Comparison of ENCODE assay signal across 34 cellular contexts in genomic region chr22:20055144-20055543, GRCh38.
"Had no signal": no experiment of that assay in that cellular context is flagged by ENCODE, and none has a peak within 500 bp of the region (broad histone marks: within the 10 kb centered on the region; RNA-seq: fewer than 3 reads in every experiment).

No MANE protein-coding gene starts in this region.

- H3K36me3 ChIP-seq: breast epithelium had no signal

- ATAC-seq: activated CD8-positive, alpha-beta T cell treated with anti-CD3 and anti-CD28 coated beads for 36 hours; activated naive CD4-positive, alpha-beta T cell treated with anti-CD3 and anti-CD28 coated beads, Interleukin-2, amount 50 U/mL, for 72 hours; activated T-cell treated with anti-CD3 and anti-CD28 coated beads, Interleukin-2, amount 50 U/mL, for 4 hours; activated T-cell treated with anti-CD3 and anti-CD28 coated beads, Interleukin-2, amount 50 U/mL, for 72 hours; activated T-helper 17 cell treated with anti-CD3 and anti-CD28 coated beads, Interleukin-2, amount 50 U/mL, for 72 hours; T-cell; T-helper 17 cell had no signal

- H3K27me3 ChIP-seq: adrenal gland, body of pancreas, brain microvascular endothelial cell, breast epithelium had no signal

- H3K4me1 ChIP-seq: body of pancreas, breast epithelium had no signal

- H3K9me3 ChIP-seq: adrenal gland, body of pancreas, breast epithelium had no signal

- FAIRE-seq: astrocyte, TTC549 had no signal

- DNase-seq: activated B cell treated with CpG ODN at 0.5 μM for 24 hours; activated CD4-positive, alpha-beta memory T cell treated with anti-CD3 and anti-CD28 coated beads for 36 hours; activated CD4-positive, alpha-beta T cell treated with anti-CD3 and anti-CD28 coated beads for 4 hours; activated CD4-positive, alpha-beta T cell treated with anti-CD3 and anti-CD28 coated beads, Interleukin-2, amount 10 ng/mL, durations not matched to agents 24 days and 14 days; activated CD4-positive, alpha-beta T cell treated with anti-CD3 and anti-CD28 coated beads, Interleukin-2, amount 50 U/mL, for 1 hour; activated CD4-positive, alpha-beta T cell treated with anti-CD3 and anti-CD28 coated beads, Interleukin-2, amount 50 U/mL, for 4 hours; activated CD4-positive, CD25-positive, alpha-beta regulatory T cell treated with anti-CD3 and anti-CD28 coated beads, Interleukin-2, amount 50 U/mL, for 72 hours; activated CD8-positive, alpha-beta memory T cell treated with anti-CD3 and anti-CD28 coated beads, Interleukin-2, amount 50 U/mL, for 4 hours; activated CD8-positive, alpha-beta T cell treated with anti-CD3 and anti-CD28 coated beads for 36 hours; activated effector memory CD4-positive, alpha-beta T cell treated with anti-CD3 and anti-CD28 coated beads, Interleukin-2, amount 50 U/mL, for 16 hours; activated gamma-delta T cell treated with Interleukin-2 at 50 U/mL for 16 hours; activated naive CD4-positive, alpha-beta T cell; activated naive CD4-positive, alpha-beta T cell treated with anti-CD3 and anti-CD28 coated beads for 36 hours; activated naive CD4-positive, alpha-beta T cell treated with anti-CD3 and anti-CD28 coated beads, Interleukin-2, amount 50 U/mL, for 16 hours; activated naive CD8-positive, alpha-beta T cell treated with anti-CD3 and anti-CD28 coated beads for 36 hours; activated T-cell treated with anti-CD3 and anti-CD28 coated beads for 4 hours; activated T-cell treated with anti-CD3 and anti-CD28 coated beads, Interleukin-2, amount 50 U/mL, for 1 hour; activated T-cell treated with anti-CD3 and anti-CD28 coated beads, Interleukin-2, amount 50 U/mL, for 4 hours; activated T-cell treated with anti-CD3 and anti-CD28 coated beads, Interleukin-2, amount 50 U/mL, for 72 hours; adrenal gland; amniotic stem cell; aorta; body of pancreas; brain microvascular endothelial cell; central memory CD4-positive, alpha-beta T cell; T-cell; T-helper 17 cell; T1000 had no signal

- H3K27ac ChIP-seq: adrenal gland, body of pancreas, brain microvascular endothelial cell, breast epithelium, VCaP had no signal

- H3K4me3 ChIP-seq: adrenal gland, body of pancreas, breast epithelium had no signal
